Comparison of ENCODE assay signal across 1 cellular context in the genomic region with DNA sequence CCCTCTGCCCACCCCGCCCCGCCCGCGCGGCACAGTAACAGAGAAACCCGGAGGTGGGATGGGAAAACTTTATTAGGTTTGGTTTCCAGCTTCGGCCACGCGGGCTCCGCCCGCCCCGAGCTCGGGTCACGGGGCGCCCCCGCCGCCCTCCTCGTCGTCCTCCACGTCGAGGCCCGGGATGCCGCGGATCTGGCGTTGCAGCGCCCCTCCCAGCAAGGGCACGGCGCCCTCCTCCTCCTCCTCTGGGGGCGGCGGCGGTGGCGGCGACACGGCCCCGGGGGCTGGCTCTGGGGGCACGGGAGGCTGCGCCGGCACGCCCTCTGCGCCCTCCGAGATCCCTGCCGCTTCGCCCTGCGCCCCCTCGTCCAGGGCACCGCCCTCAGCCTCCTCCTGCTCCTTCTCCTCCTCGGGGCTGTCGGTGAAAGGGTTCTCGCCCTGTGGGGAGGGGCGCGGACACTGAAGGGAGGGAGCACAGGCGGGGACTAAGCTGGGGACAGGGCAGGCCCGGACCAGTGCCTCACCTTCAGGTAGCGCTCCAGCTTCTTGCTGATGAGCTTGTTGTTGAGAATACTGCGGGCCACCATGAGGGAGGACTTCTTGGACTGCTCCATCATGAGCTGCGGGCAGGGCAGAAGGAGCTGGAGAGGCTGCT.
TF ChIP-seq lines count a peak whose summit lies in the region.

No MANE protein-coding gene starts in this region.

TF ChIP-seq in neural cell, 6 proteins besides CTCF, POLR2A, EP300 and RAD21 (continued from another document):
- no peak for TF ChIP-seq EZH2 (IDR thresholded peaks at IDR 0.05; ENCODE audit: borderline replicate concordance, insufficient read depth, low read length, poor library complexity, severe bottlenecking)
- TF ChIP-seq TAF1 (IDR thresholded peaks at IDR 0.05; ENCODE audit: low read depth): no peak
